In genomic region chr11:1742371-1742770, GRCh38 we compare ENCODE assay signal across 1 cellular context.
TF ChIP-seq lines count a peak whose summit lies in the region.

No MANE protein-coding gene starts in this region.

TF ChIP-seq in IMR-90, 13 proteins besides CTCF, POLR2A, EP300 and RAD21 (continued from another document):
- no peak for TF ChIP-seq ELK1 (IDR thresholded peaks at IDR 0.05; ENCODE audit: borderline replicate concordance, low read depth, low read length)
- TF ChIP-seq CEBPB (IDR thresholded peaks at IDR 0.05; ENCODE audit: low read depth, low read length): no peak
- TF ChIP-seq CHD1 (IDR thresholded peaks at IDR 0.05; ENCODE audit: low read depth, low read length): no peak
- no peak for TF ChIP-seq MXI1 (IDR thresholded peaks at IDR 0.05; ENCODE audit: borderline replicate concordance, low read depth, low read length)
- TF ChIP-seq MAFK (IDR thresholded peaks at IDR 0.05; ENCODE audit: low read depth, low read length): no peak
- TF ChIP-seq FOS (IDR thresholded peaks at IDR 0.05; ENCODE audit: low read depth, low read length): no peak
- TF ChIP-seq NFE2L2 (IDR thresholded peaks at IDR 0.05; ENCODE audit: low read depth, low read length): no peak
- no peak for TF ChIP-seq RCOR1 (IDR thresholded peaks at IDR 0.05; ENCODE audit: insufficient replicate concordance, low read length)
- TF ChIP-seq MAZ (IDR thresholded peaks at IDR 0.05; ENCODE audit: borderline replicate concordance, low read depth, low read length): no peak
- TF ChIP-seq USF2 (IDR thresholded peaks at IDR 0.05; ENCODE audit: low read depth, low read length): no peak
- no peak for TF ChIP-seq RFX5 (IDR thresholded peaks at IDR 0.05; ENCODE audit: low read depth, low read length)
- TF ChIP-seq BHLHE40 (IDR thresholded peaks at IDR 0.05; ENCODE audit: low read depth, low read length): no peak
